Comparison of ENCODE assay signal across 9 cellular contexts in genomic region chr14:77181124-77181602, GRCh38. TPM values are rescaled to one million over a fixed set of nuclear protein-coding genes. Genes with fewer than 3 reads are reported as not detected.
A peak's percentile ranks its signal among the peaks of the same experiment; 100 is the strongest.
DNase-seq lines count a peak whose midpoint lies in the region; ATAC-seq and FAIRE-seq lines count a peak whose summit lies in the region.
"Had no signal": no experiment of that assay in that cellular context is flagged by ENCODE, and none has a peak within 500 bp of the region (broad histone marks: within the 10 kb centered on the region; RNA-seq: fewer than 3 reads in every experiment).

No MANE protein-coding gene starts in this region.

- ATAC-seq in activated naive CD8-positive, alpha-beta T cell treated with anti-CD3 and anti-CD28 coated beads, Interleukin-2, amount 10 ng/mL, durations not matched to agents 7 days and 5 days (ENCODE audit: low read depth) = no peak
- peak in 1 of 2 donors; percentile 25 for ATAC-seq in natural killer cell treated with Interleukin-12 subunit alpha and Interleukin-12 subunit beta and Interleukin-15 and Interleukin-18, amount 100 ng/mL, for 72 hours

- H3K27me3 Mint-ChIP-seq in activated naive CD8-positive, alpha-beta T cell treated with anti-CD3 and anti-CD28 coated beads, Interleukin-2, amount 10 ng/mL, durations not matched to agents 7 days and 5 days = peaks cover 27% of the 10 kb centered on the region
- H3K27me3 Mint-ChIP-seq in natural killer cell treated with Interleukin-12 subunit alpha and Interleukin-12 subunit beta and Interleukin-15 and Interleukin-18, amount 100 ng/mL, for 72 hours = peaks cover 8 to 10% of the 10 kb centered on the region in 2 donors

- POLR2A ChIA-PET in activated naive CD8-positive, alpha-beta T cell treated with anti-CD3 and anti-CD28 coated beads, Interleukin-2, amount 10 ng/mL, durations not matched to agents 7 days and 5 days (lab: Charles Lee) = no interaction called here

- H3K36me3 Mint-ChIP-seq in activated naive CD8-positive, alpha-beta T cell treated with anti-CD3 and anti-CD28 coated beads, Interleukin-2, amount 10 ng/mL, durations not matched to agents 7 days and 5 days = no peaks in the 10 kb centered on the region
- no peaks in the 10 kb centered on the region for H3K36me3 Mint-ChIP-seq in natural killer cell treated with Interleukin-12 subunit alpha and Interleukin-12 subunit beta and Interleukin-15 and Interleukin-18, amount 100 ng/mL, for 72 hours

- FAIRE-seq in HTR-8/SVneo (lab: Jason Lieb, UNC) = peak; percentile 49
- FAIRE-seq: colon had no signal

- peaks cover 11% of the 10 kb centered on the region for H3K4me1 Mint-ChIP-seq in activated naive CD8-positive, alpha-beta T cell treated with anti-CD3 and anti-CD28 coated beads, Interleukin-2, amount 10 ng/mL, durations not matched to agents 7 days and 5 days
- H3K4me1 Mint-ChIP-seq in natural killer cell treated with Interleukin-12 subunit alpha and Interleukin-12 subunit beta and Interleukin-15 and Interleukin-18, amount 100 ng/mL, for 72 hours (ENCODE audit: low read depth in 2 of 2) = peaks cover 4 to 21% of the 10 kb centered on the region in 2 donors

- H3K9me3 Mint-ChIP-seq in activated naive CD8-positive, alpha-beta T cell treated with anti-CD3 and anti-CD28 coated beads, Interleukin-2, amount 10 ng/mL, durations not matched to agents 7 days and 5 days = no peaks in the 10 kb centered on the region
- H3K9me3 Mint-ChIP-seq in natural killer cell treated with Interleukin-12 subunit alpha and Interleukin-12 subunit beta and Interleukin-15 and Interleukin-18, amount 100 ng/mL, for 72 hours = no peaks in the 10 kb centered on the region

- DNase-seq in CMK (ENCODE audit: low read depth) = peak; percentile 29
- peak; percentile 39 for DNase-seq in HTR-8/SVneo (ENCODE audit: insufficient read length, low spot score)
- DNase-seq in activated naive CD8-positive, alpha-beta T cell treated with anti-CD3 and anti-CD28 coated beads, Interleukin-2, amount 10 ng/mL, durations not matched to agents 7 days and 5 days = no peak
- DNase-seq in natural killer cell treated with Interleukin-12 subunit alpha and Interleukin-12 subunit beta and Interleukin-15 and Interleukin-18, amount 100 ng/mL, for 72 hours (ENCODE audit: low spot score) = no peak
- DNase-seq in NCI-H146 (lab: John Stamatoyannopoulos, UW) = no peak
- no peak for DNase-seq in NCI-H2107 treated with DMSO at 0.1 percent for 48 hours (lab: John Stamatoyannopoulos, UW; ENCODE audit: unreplicated experiment)
- no peak for DNase-seq in GOT3 (lab: John Stamatoyannopoulos, UW)
- DNase-seq in stimulated activated CD4-positive, alpha-beta T cell treated with anti-CD3 and anti-CD28 coated beads, Interleukin-4, amount 100 ng/mL, for 4 hours = no peak

- H3K27ac Mint-ChIP-seq in activated naive CD8-positive, alpha-beta T cell treated with anti-CD3 and anti-CD28 coated beads, Interleukin-2, amount 10 ng/mL, durations not matched to agents 7 days and 5 days = no peak overlapping the region
- H3K27ac Mint-ChIP-seq in natural killer cell treated with Interleukin-12 subunit alpha and Interleukin-12 subunit beta and Interleukin-15 and Interleukin-18, amount 100 ng/mL, for 72 hours = no peak overlapping the region

- peak overlapping the region; percentile 69 for H3K4me3 Mint-ChIP-seq in activated naive CD8-positive, alpha-beta T cell treated with anti-CD3 and anti-CD28 coated beads, Interleukin-2, amount 10 ng/mL, durations not matched to agents 7 days and 5 days
- peak overlapping the region; percentile 63 for H3K4me3 Mint-ChIP-seq in natural killer cell treated with Interleukin-12 subunit alpha and Interleukin-12 subunit beta and Interleukin-15 and Interleukin-18, amount 100 ng/mL, for 72 hours

RNA-seq across cellular contexts. Expression of gene TMEM63C, which starts 0.4 kb away (rescaled TPM):
- total RNA-seq in activated naive CD8-positive, alpha-beta T cell treated with anti-CD3 and anti-CD28 coated beads, Interleukin-2, amount 10 ng/mL, durations not matched to agents 7 days and 5 days = 1 to 10 TPM in 1 of 2 experiments, under 1 TPM in 1; 0.48 to 1.4 TPM
- under 1 TPM; 0.12 to 0.84 TPM for total RNA-seq in natural killer cell treated with Interleukin-12 subunit alpha and Interleukin-12 subunit beta and Interleukin-15 and Interleukin-18, amount 100 ng/mL, for 72 hours

RNA-seq across cellular contexts. Expression of gene ZDHHC22, which starts 39.6 kb away (rescaled TPM):
- not detected for total RNA-seq in activated naive CD8-positive, alpha-beta T cell treated with anti-CD3 and anti-CD28 coated beads, Interleukin-2, amount 10 ng/mL, durations not matched to agents 7 days and 5 days
- not detected for total RNA-seq in natural killer cell treated with Interleukin-12 subunit alpha and Interleukin-12 subunit beta and Interleukin-15 and Interleukin-18, amount 100 ng/mL, for 72 hours

Comparison
In these comparisons a context has a peak if more than half of its experiments do, and no peak if none do; other contexts are left out.
1. DNase-seq: peak in CMK (single experiment) and HTR-8/SVneo (single experiment); none in activated naive CD8-positive, alpha-beta T cell treated with anti-CD3 and anti-CD28 coated beads, Interleukin-2, amount 10 ng/mL, durations not matched to agents 7 days and 5 days (single experiment), natural killer cell treated with Interleukin-12 subunit alpha and Interleukin-12 subunit beta and Interleukin-15 and Interleukin-18, amount 100 ng/mL, for 72 hours (single experiment), NCI-H146 (single experiment), NCI-H2107 treated with DMSO at 0.1 percent for 48 hours (single experiment), GOT3 (single experiment) and stimulated activated CD4-positive, alpha-beta T cell treated with anti-CD3 and anti-CD28 coated beads, Interleukin-4, amount 100 ng/mL, for 4 hours (0 of 2).